ENCODE assay signal across 26 cellular contexts in the genomic region with DNA sequence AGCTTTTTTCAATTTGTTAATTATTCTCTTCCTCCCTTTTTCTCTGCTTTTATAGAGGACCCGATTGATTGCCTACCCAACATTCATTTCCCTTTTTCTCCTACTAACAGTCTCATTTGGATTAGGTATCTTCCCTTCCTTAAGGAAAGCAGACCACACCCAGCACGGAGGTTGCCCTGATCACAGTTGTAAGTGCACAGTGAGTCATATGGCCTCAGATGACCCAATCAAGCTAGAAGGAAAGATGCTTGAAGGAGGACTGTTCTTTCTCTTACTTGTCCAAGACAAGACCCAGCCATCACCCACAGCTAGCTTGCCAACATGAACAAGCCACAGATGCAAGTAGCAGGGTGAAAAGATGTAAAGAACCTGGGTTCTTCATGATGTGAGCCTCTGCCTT.
"Had no signal": no experiment of that assay in that cellular context is flagged by ENCODE, and none has a peak within 500 bp of the region (broad histone marks: within the 10 kb centered on the region; RNA-seq: fewer than 3 reads in every experiment).

No MANE protein-coding gene starts in this region.

- H3K27ac ChIP-seq: transverse colon, vagina had no signal

- H3K4me3 ChIP-seq: mucosa of descending colon, smooth muscle cell, transverse colon, vagina had no signal

- H3K27me3 ChIP-seq: transverse colon, vagina had no signal

- H3K27ac Mint-ChIP-seq: activated naive CD4-positive, alpha-beta T cell treated with anti-CD3 and anti-CD28 coated beads for 36 hours; activated naive CD8-positive, alpha-beta T cell treated with anti-CD3 and anti-CD28 coated beads, Interleukin-2, amount 10 ng/mL, durations not matched to agents 7 days and 5 days; stimulated activated naive B cell treated with anti-CD40 and anti-IgM and Interleukin-4, amounts not matched to agents 10 μg/mL and 1 μg/mL and 100 μg/mL, for 72 hours had no signal

- H3K4me2 ChIP-seq: smooth muscle cell had no signal

- H3K36me3 ChIP-seq: transverse colon, vagina had no signal

- DNase-seq: activated CD4-positive, alpha-beta T cell treated with anti-CD3 and anti-CD28 coated beads for 4 hours; activated CD4-positive, alpha-beta T cell treated with anti-CD3 and anti-CD28 coated beads, Interleukin-2, amount 50 U/mL, for 48 hours; activated CD4-positive, CD25-positive, alpha-beta regulatory T cell; activated CD8-positive, alpha-beta memory T cell treated with anti-CD3 and anti-CD28 coated beads, Interleukin-2, amount 50 U/mL, for 48 hours; activated effector memory CD4-positive, alpha-beta T cell treated with Interleukin-2 at 50 U/mL for 16 hours; activated naive CD4-positive, alpha-beta T cell treated with anti-CD3 and anti-CD28 coated beads for 36 hours; activated naive CD8-positive, alpha-beta T cell treated with anti-CD3 and anti-CD28 coated beads, Interleukin-2, amount 10 ng/mL, durations not matched to agents 7 days and 5 days; activated T-cell treated with anti-CD3 and anti-CD28 coated beads, Interleukin-2, amount 50 U/mL, for 48 hours; amniotic stem cell; cerebellar nuclear complex; cortex of kidney; erythroblast; foreskin melanocyte; kidney glomerular epithelial cell; left ventricle myocardium superior; mesenchymal stem cell; mucosa of descending colon; stimulated activated CD4-positive, alpha-beta T cell treated with anti-CD3 and anti-CD28 coated beads, Interleukin-15, amount 100 ng/mL, for 24 hours; stimulated activated CD8-positive, alpha-beta memory T cell treated with anti-CD3 and anti-CD28 coated beads, Interleukin-4, amount 100 ng/mL, for 48 hours; stimulated activated naive B cell treated with anti-CD40 and anti-IgM and Interleukin-4, amounts not matched to agents 10 μg/mL and 1 μg/mL and 100 μg/mL, for 72 hours; T-helper 9 cell; transverse colon had no signal

- H3K4me1 ChIP-seq: transverse colon, vagina had no signal

- ATAC-seq: left ventricle myocardium superior; mucosa of descending colon; sciatic nerve; stimulated activated naive B cell treated with anti-CD40 and anti-IgM and Interleukin-4, amounts not matched to agents 10 μg/mL and 1 μg/mL and 100 μg/mL, for 72 hours had no signal

- H3K4me3 Mint-ChIP-seq: activated naive CD4-positive, alpha-beta T cell treated with anti-CD3 and anti-CD28 coated beads for 36 hours; activated naive CD8-positive, alpha-beta T cell treated with anti-CD3 and anti-CD28 coated beads, Interleukin-2, amount 10 ng/mL, durations not matched to agents 7 days and 5 days; neural crest cell; stimulated activated naive B cell treated with anti-CD40 and anti-IgM and Interleukin-4, amounts not matched to agents 10 μg/mL and 1 μg/mL and 100 μg/mL, for 72 hours had no signal

- H3K9me3 Mint-ChIP-seq: activated naive CD8-positive, alpha-beta T cell treated with anti-CD3 and anti-CD28 coated beads, Interleukin-2, amount 10 ng/mL, durations not matched to agents 7 days and 5 days; stimulated activated naive B cell treated with anti-CD40 and anti-IgM and Interleukin-4, amounts not matched to agents 10 μg/mL and 1 μg/mL and 100 μg/mL, for 72 hours had no signal

- H3K27me3 Mint-ChIP-seq: activated naive CD8-positive, alpha-beta T cell treated with anti-CD3 and anti-CD28 coated beads, Interleukin-2, amount 10 ng/mL, durations not matched to agents 7 days and 5 days; stimulated activated naive B cell treated with anti-CD40 and anti-IgM and Interleukin-4, amounts not matched to agents 10 μg/mL and 1 μg/mL and 100 μg/mL, for 72 hours had no signal

- H3K9me3 ChIP-seq: mucosa of descending colon, transverse colon, vagina had no signal

- H3K36me3 Mint-ChIP-seq: activated naive CD8-positive, alpha-beta T cell treated with anti-CD3 and anti-CD28 coated beads, Interleukin-2, amount 10 ng/mL, durations not matched to agents 7 days and 5 days; stimulated activated naive B cell treated with anti-CD40 and anti-IgM and Interleukin-4, amounts not matched to agents 10 μg/mL and 1 μg/mL and 100 μg/mL, for 72 hours had no signal

- H3K4me1 Mint-ChIP-seq: activated naive CD8-positive, alpha-beta T cell treated with anti-CD3 and anti-CD28 coated beads, Interleukin-2, amount 10 ng/mL, durations not matched to agents 7 days and 5 days; stimulated activated naive B cell treated with anti-CD40 and anti-IgM and Interleukin-4, amounts not matched to agents 10 μg/mL and 1 μg/mL and 100 μg/mL, for 72 hours had no signal
